23 cellular contexts compared by ENCODE assay signal in genomic region chr18:33914399-33914798, GRCh38.
A peak's percentile ranks its signal among the peaks of the same experiment; 100 is the strongest.
DNase-seq lines count a peak whose midpoint lies in the region; ATAC-seq and TF ChIP-seq lines count a peak whose summit lies in the region.
"Had no signal": no experiment of that assay in that cellular context is flagged by ENCODE, and none has a peak within 500 bp of the region (broad histone marks: within the 10 kb centered on the region; RNA-seq: fewer than 3 reads in every experiment).

No MANE protein-coding gene starts in this region.

- H3K9me3 Mint-ChIP-seq in GM23338, result no peaks in the 10 kb centered on the region; the same call in 2 of the 3 replicates
- H3K9me3 Mint-ChIP-seq in natural killer cell treated with Interleukin-12 subunit alpha and Interleukin-12 subunit beta and Interleukin-15 and Interleukin-18, amount 100 ng/mL, for 72 hours, result peaks cover 25% of the 10 kb centered on the region

- no peaks in the 10 kb centered on the region for H3K4me1 ChIP-seq in GM23338 (ENCODE audit: insufficient read depth)
- H3K4me1 ChIP-seq in mucosa of descending colon (ENCODE audit: low read depth), result no peaks in the 10 kb centered on the region
- no peaks in the 10 kb centered on the region for H3K4me1 ChIP-seq in gastroesophageal sphincter
- H3K4me1 ChIP-seq: body of pancreas, left lung, psoas muscle, vagina had no signal

- H4K20me1 ChIP-seq in GM23338 (replicated peaks; ENCODE audit: insufficient read depth), result no peaks in the 10 kb centered on the region

- H3K36me3 Mint-ChIP-seq in GM23338 (ENCODE audit: low read depth), result no peaks in the 10 kb centered on the region
- H3K36me3 Mint-ChIP-seq in natural killer cell treated with Interleukin-12 subunit alpha and Interleukin-12 subunit beta and Interleukin-15 and Interleukin-18, amount 100 ng/mL, for 72 hours, result peaks cover 9% of the 10 kb centered on the region
- H3K36me3 Mint-ChIP-seq: activated naive CD8-positive, alpha-beta T cell treated with anti-CD3 and anti-CD28 coated beads for 36 hours had no signal

- H3K9me3 ChIP-seq in mucosa of descending colon (no peaks in the 10 kb centered on the region), gastroesophageal sphincter (no peaks in the 10 kb centered on the region)
- H3K9me3 ChIP-seq: body of pancreas, left lung, psoas muscle, thoracic aorta, vagina had no signal

- ATAC-seq in GM23338 (no peak), mucosa of descending colon (peak; percentile 65), HG03342 (IDR thresholded peaks at IDR 0.05; ENCODE audit: unreplicated experiment) (no peak), gastroesophageal sphincter (no peak)
- ATAC-seq in natural killer cell treated with Interleukin-12 subunit alpha and Interleukin-12 subunit beta and Interleukin-15 and Interleukin-18, amount 100 ng/mL, for 72 hours, result no peak
- ATAC-seq: body of pancreas, left lung, psoas muscle, Right ventricle myocardium inferior had no signal

- H3K27me3 ChIP-seq in GM23338 (ENCODE audit: insufficient read depth) (no peaks in the 10 kb centered on the region), gastroesophageal sphincter (no peaks in the 10 kb centered on the region)
- H3K27me3 ChIP-seq: body of pancreas, left lung, vagina had no signal

- no peak for DNase-seq in GM23338 (ENCODE audit: low spot score)
- peak; percentile 2 for DNase-seq in T1000 (lab: John Stamatoyannopoulos, UW)
- DNase-seq in epithelial cell of proximal tubule (ENCODE audit: low read depth), result peak; percentile 9
- DNase-seq in mucosa of descending colon, result no peak
- no peak for DNase-seq in natural killer cell treated with Interleukin-12 subunit alpha and Interleukin-12 subunit beta and Interleukin-15 and Interleukin-18, amount 100 ng/mL, for 72 hours (ENCODE audit: low spot score)
- DNase-seq in AG08396 (ENCODE audit: low spot score), result no peak
- DNase-seq: activated CD4-positive, alpha-beta T cell treated with anti-CD3 and anti-CD28 coated beads for 4 hours; activated CD8-positive, alpha-beta memory T cell treated with anti-CD3 and anti-CD28 coated beads for 24 hours; activated effector memory CD4-positive, alpha-beta T cell treated with Interleukin-2 at 50 U/mL for 16 hours; activated naive CD8-positive, alpha-beta T cell treated with anti-CD3 and anti-CD28 coated beads for 36 hours; body of pancreas; foreskin melanocyte; left lung; NCI-H1105 treated with DMSO at 0.1 percent for 48 hours; NCI-H2029; NCI-H82; psoas muscle had no signal

- no peak overlapping the region for H3K4me3 Mint-ChIP-seq in GM23338
- H3K4me3 Mint-ChIP-seq in natural killer cell treated with Interleukin-12 subunit alpha and Interleukin-12 subunit beta and Interleukin-15 and Interleukin-18, amount 100 ng/mL, for 72 hours, result no peak overlapping the region
- H3K4me3 Mint-ChIP-seq: activated naive CD8-positive, alpha-beta T cell treated with anti-CD3 and anti-CD28 coated beads for 36 hours; stimulated activated naive CD8-positive, alpha-beta T cell treated with anti-CD3 and anti-CD28 coated beads, Interleukin-15, Interleukin-2, amounts not matched to agents 100 ng/mL and 50 ng/mL, for 24 hours had no signal

- H3F3A ChIP-seq in GM23338 (replicated peaks; ENCODE audit: low read depth), result no peaks in the 10 kb centered on the region

- TF ChIP-seq POLR2A in gastroesophageal sphincter (IDR thresholded peaks at IDR 0.05), result no peak

- H3K4me1 Mint-ChIP-seq in GM23338, result no peaks in the 10 kb centered on the region
- no peaks in the 10 kb centered on the region for H3K4me1 Mint-ChIP-seq in natural killer cell treated with Interleukin-12 subunit alpha and Interleukin-12 subunit beta and Interleukin-15 and Interleukin-18, amount 100 ng/mL, for 72 hours (ENCODE audit: low read depth in 2 of 2)
- H3K4me1 Mint-ChIP-seq: activated naive CD8-positive, alpha-beta T cell treated with anti-CD3 and anti-CD28 coated beads for 36 hours had no signal

- no peaks in the 10 kb centered on the region for H3K9me2 ChIP-seq in GM23338 (ENCODE audit: insufficient read depth)

- intact Hi-C loops in mucosa of descending colon (cut with DNase I, micrococcal nuclease), result no loop called here

- H3K27ac ChIP-seq in GM23338 (ENCODE audit: low read depth), result no peak overlapping the region
- H3K27ac ChIP-seq in gastroesophageal sphincter, result no peak overlapping the region
- H3K27ac ChIP-seq: body of pancreas, left lung, psoas muscle, thoracic aorta, vagina had no signal

- no peak for TF ChIP-seq CTCF in GM23338 (conservative IDR thresholded peaks at IDR 0.05; ENCODE audit: low read depth in 2 of 2)
- TF ChIP-seq CTCF in epithelial cell of proximal tubule (conservative IDR thresholded peaks at IDR 0.05; ENCODE audit: low read depth, low read length), result no peak
- no peak for TF ChIP-seq CTCF in mucosa of descending colon (IDR thresholded peaks at IDR 0.05)
- no peak for TF ChIP-seq CTCF in gastroesophageal sphincter (IDR thresholded peaks at IDR 0.05)

- H3K27ac Mint-ChIP-seq in GM23338, result peak overlapping the region; percentile 0; the same call in 1 of the 2 replicates
- H3K27ac Mint-ChIP-seq in natural killer cell treated with Interleukin-12 subunit alpha and Interleukin-12 subunit beta and Interleukin-15 and Interleukin-18, amount 100 ng/mL, for 72 hours, result no peak overlapping the region
- H3K27ac Mint-ChIP-seq: activated naive CD8-positive, alpha-beta T cell treated with anti-CD3 and anti-CD28 coated beads for 36 hours; stimulated activated naive CD8-positive, alpha-beta T cell treated with anti-CD3 and anti-CD28 coated beads, Interleukin-15, Interleukin-2, amounts not matched to agents 100 ng/mL and 50 ng/mL, for 24 hours had no signal

- no peak overlapping the region for H3K4me2 ChIP-seq in GM23338

- no peaks in the 10 kb centered on the region for H3K79me2 ChIP-seq in GM23338 (replicated peaks; ENCODE audit: insufficient read depth)

- H2AFZ ChIP-seq in GM23338, result no peak overlapping the region

- no peak for TF ChIP-seq EP300 in gastroesophageal sphincter (IDR thresholded peaks at IDR 0.05)

- H3K27me3 Mint-ChIP-seq in GM23338 (ENCODE audit: insufficient read depth, low read depth, poor library complexity), result no peaks in the 10 kb centered on the region
- H3K27me3 Mint-ChIP-seq in natural killer cell treated with Interleukin-12 subunit alpha and Interleukin-12 subunit beta and Interleukin-15 and Interleukin-18, amount 100 ng/mL, for 72 hours, result no peaks in the 10 kb centered on the region
- H3K27me3 Mint-ChIP-seq: activated naive CD8-positive, alpha-beta T cell treated with anti-CD3 and anti-CD28 coated beads for 36 hours; stimulated activated naive CD8-positive, alpha-beta T cell treated with anti-CD3 and anti-CD28 coated beads, Interleukin-15, Interleukin-2, amounts not matched to agents 100 ng/mL and 50 ng/mL, for 24 hours had no signal

- H3K36me3 ChIP-seq in GM23338 (ENCODE audit: insufficient read depth) (no peaks in the 10 kb centered on the region), mucosa of descending colon (ENCODE audit: low read depth) (no peaks in the 10 kb centered on the region), gastroesophageal sphincter (no peaks in the 10 kb centered on the region)
- H3K36me3 ChIP-seq: left lung, thoracic aorta, vagina had no signal

- no peak overlapping the region for H3K4me3 ChIP-seq in GM23338
- no peak overlapping the region for H3K4me3 ChIP-seq in epithelial cell of proximal tubule (ENCODE audit: low read depth, low read length)
- no peak overlapping the region for H3K4me3 ChIP-seq in mucosa of descending colon
- H3K4me3 ChIP-seq in gastroesophageal sphincter, result no peak overlapping the region
- H3K4me3 ChIP-seq: body of pancreas, left lung, psoas muscle, thoracic aorta, vagina had no signal

TF ChIP-seq in GM23338, 12 proteins besides CTCF, POLR2A, EP300 and RAD21 (continues in another document):
- TF ChIP-seq ZNF331 (CRISPR knock-in tag; IDR thresholded peaks at IDR 0.05; ENCODE audit: low read depth) (no peak), REST (IDR thresholded peaks at IDR 0.05; ENCODE audit: unreplicated experiment) (no peak), EZH2phosphoT487 (IDR thresholded peaks at IDR 0.05; ENCODE audit: unreplicated experiment) (no peak), NANOG (IDR thresholded peaks at IDR 0.05; ENCODE audit: borderline replicate concordance) (no peak), CREB1 (CRISPR knock-in tag; IDR thresholded peaks at IDR 0.05; ENCODE audit: low read depth) (no peak), ZNF114 (CRISPR knock-in tag; IDR thresholded peaks at IDR 0.05) (no peak)

Comparison
In these comparisons a context has a peak if more than half of its experiments do, and no peak if none do; other contexts are left out.
1. DNase-seq: peak in T1000 (single experiment) and epithelial cell of proximal tubule (single experiment); none in GM23338 (single experiment), mucosa of descending colon (0 of 3), natural killer cell treated with Interleukin-12 subunit alpha and Interleukin-12 subunit beta and Interleukin-15 and Interleukin-18, amount 100 ng/mL, for 72 hours (single experiment) and AG08396 (single experiment).